1 cellular context compared by ENCODE assay signal in genomic region chr4:53315300-53315699, GRCh38.
TF ChIP-seq lines count a peak whose summit lies in the region.

No MANE protein-coding gene starts in this region.

TF ChIP-seq in GM12878, 131 proteins besides CTCF, POLR2A, EP300 and RAD21 (continued from another document):
- no peak for TF ChIP-seq NKRF (conservative IDR thresholded peaks at IDR 0.05)
- no peak for TF ChIP-seq TAF1 (IDR thresholded peaks at IDR 0.05; ENCODE audit: borderline replicate concordance, low read depth, low read length)
- TF ChIP-seq ASH2L (IDR thresholded peaks at IDR 0.05; ENCODE audit: borderline replicate concordance, low read depth): no peak
- TF ChIP-seq USF1 (IDR thresholded peaks at IDR 0.05; ENCODE audit: borderline replicate concordance, extremely low read length, insufficient read depth, low read depth, low read length): no peak
- TF ChIP-seq ZNF622 (IDR thresholded peaks at IDR 0.05): no peak
- TF ChIP-seq TARDBP (IDR thresholded peaks at IDR 0.05; ENCODE audit: borderline replicate concordance): no peak
- TF ChIP-seq BRCA1 (IDR thresholded peaks at IDR 0.05; ENCODE audit: low read depth, low read length): no peak
- TF ChIP-seq CREM (IDR thresholded peaks at IDR 0.05; ENCODE audit: low read depth): no peak
- no peak for TF ChIP-seq ZNF592 (IDR thresholded peaks at IDR 0.05)
- no peak for TF ChIP-seq FOS (IDR thresholded peaks at IDR 0.05; ENCODE audit: borderline replicate concordance, extremely low read depth, insufficient read length)
- no peak for TF ChIP-seq ATF2 (IDR thresholded peaks at IDR 0.05; ENCODE audit: low read length)
- TF ChIP-seq ZNF384 (IDR thresholded peaks at IDR 0.05; ENCODE audit: borderline replicate concordance, low read depth, low read length): no peak
- no peak for TF ChIP-seq PRDM15 (CRISPR knock-in tag; IDR thresholded peaks at IDR 0.05)
